1 cellular context compared by ENCODE assay signal in the genomic region with DNA sequence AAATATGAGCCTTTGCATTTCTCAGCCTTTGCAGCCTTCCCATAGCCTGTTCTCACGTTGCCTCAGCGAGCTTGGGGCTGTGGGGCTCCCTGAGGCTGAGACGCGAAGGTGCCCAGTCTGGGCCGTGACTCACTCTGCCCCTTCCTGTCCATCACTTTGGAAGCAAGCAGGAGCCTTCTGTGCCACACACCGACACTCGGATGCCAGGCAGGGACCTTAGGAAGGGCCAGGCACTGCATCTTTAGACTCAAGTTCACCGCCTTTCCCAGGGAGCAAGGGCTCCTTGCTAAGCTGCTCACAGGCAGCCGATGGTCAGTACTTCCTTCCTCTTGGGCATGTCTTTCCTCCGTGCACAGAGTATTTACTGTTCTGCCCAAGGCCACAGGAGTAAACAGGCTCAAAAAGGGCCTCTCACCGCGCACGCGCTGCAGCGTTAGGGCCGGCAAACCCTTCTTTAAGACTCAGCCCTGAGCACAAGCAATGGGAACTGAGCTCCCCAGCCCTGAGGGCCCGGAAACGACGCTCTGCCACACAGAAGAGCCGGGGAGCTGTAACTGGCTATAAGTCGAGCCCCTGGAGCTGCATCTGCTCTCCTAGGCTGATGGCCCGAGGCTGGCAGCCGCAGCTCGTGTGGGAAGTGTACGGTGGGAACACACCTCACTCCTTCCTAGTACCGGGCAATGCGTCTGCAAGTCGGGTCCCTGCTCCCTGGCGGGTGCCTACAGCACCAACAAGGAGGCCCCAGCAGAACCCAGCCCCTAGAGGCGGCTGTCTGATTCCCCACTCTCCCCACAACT.
TF ChIP-seq lines count a peak whose summit lies in the region.

No MANE protein-coding gene starts in this region.

TF ChIP-seq in IMR-90, 13 proteins besides CTCF, POLR2A, EP300 and RAD21 (continued from another document):
- TF ChIP-seq, protein P1, sequence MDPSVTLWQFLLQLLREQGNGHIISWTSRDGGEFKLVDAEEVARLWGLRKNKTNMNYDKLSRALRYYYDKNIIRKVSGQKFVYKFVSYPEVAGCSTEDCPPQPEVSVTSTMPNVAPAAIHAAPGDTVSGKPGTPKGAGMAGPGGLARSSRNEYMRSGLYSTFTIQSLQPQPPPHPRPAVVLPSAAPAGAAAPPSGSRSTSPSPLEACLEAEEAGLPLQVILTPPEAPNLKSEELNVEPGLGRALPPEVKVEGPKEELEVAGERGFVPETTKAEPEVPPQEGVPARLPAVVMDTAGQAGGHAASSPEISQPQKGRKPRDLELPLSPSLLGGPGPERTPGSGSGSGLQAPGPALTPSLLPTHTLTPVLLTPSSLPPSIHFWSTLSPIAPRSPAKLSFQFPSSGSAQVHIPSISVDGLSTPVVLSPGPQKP (IDR thresholded peaks at IDR 0.05; ENCODE audit: borderline replicate concordance, low read depth, low read length) = no peak
- TF ChIP-seq RCOR1 (IDR thresholded peaks at IDR 0.05; ENCODE audit: insufficient replicate concordance, low read length) = no peak
